In the genomic region with DNA sequence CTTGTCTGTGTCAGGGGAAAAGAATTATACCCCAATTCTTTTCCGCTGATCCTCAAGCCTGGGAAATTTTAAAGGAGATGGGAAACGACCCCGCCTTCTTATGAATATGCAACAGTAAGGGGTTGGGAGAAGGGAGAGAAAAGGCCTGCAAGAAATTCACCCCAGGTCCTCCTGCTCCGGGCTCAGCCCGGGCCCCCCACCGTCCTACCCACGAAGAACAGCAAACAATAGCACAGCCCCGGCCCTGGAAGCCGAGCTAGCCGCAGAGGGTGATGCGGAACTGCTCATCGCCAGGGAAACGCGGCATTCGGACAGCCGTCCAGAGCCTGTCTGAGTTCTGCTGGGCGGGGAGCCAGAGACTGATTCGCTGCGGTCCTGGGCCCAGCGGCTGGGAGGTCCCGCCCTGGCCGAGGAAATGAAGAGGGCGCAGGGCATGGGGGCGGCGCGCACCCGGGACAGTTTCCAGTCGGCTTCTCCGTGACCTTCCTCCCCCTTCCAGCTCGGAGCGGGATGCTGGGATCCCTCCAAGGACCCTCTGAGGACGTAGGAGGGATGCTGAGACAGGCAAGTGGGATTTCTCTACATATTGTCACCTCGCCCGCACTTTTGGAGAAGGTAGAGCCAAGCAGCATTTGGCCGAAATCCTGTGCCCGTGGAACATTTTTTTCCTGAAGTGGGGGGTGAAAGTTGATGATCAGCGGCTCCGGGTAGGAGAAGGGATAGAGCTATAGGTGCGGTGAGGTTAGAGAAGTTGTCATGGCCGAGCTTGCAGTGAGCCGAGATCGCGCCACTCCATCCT, we compare ENCODE assay signal across 7 cellular contexts.
A peak's percentile ranks its signal among the peaks of the same experiment; 100 is the strongest.
DNase-seq lines count a peak whose midpoint lies in the region; ATAC-seq and TF ChIP-seq lines count a peak whose summit lies in the region.

No MANE protein-coding gene starts in this region.

- peak; percentile 61 for DNase-seq in GM10266 (ENCODE audit: extremely low spot score)
- DNase-seq in GOT3 (lab: John Stamatoyannopoulos, UW) = peak; percentile 44
- DNase-seq in M059J (ENCODE audit: low read depth) = peak; percentile 81
- DNase-seq in activated CD8-positive, alpha-beta T cell treated with anti-CD3 and anti-CD28 coated beads for 36 hours = peak; percentile 41
- peak; percentile 57 for DNase-seq in endothelial cell (ENCODE audit: low spot score)
- DNase-seq in memory B cell (ENCODE audit: low spot score in 2 of 2) = no peak

- H3K36me3 Mint-ChIP-seq in activated CD8-positive, alpha-beta T cell treated with anti-CD3 and anti-CD28 coated beads for 36 hours (ENCODE audit: low read depth) = no peaks in the 10 kb centered on the region
- no peaks in the 10 kb centered on the region for H3K36me3 Mint-ChIP-seq in endothelial cell (ENCODE audit: low read depth, unreplicated experiment)
- no peaks in the 10 kb centered on the region for H3K36me3 Mint-ChIP-seq in memory B cell
- no peaks in the 10 kb centered on the region for H3K36me3 Mint-ChIP-seq in stimulated activated naive CD8-positive, alpha-beta T cell treated with anti-CD3 and anti-CD28 coated beads, Interleukin-15, Interleukin-2, amounts not matched to agents 100 ng/mL and 50 ng/mL, for 24 hours (ENCODE audit: low read depth)

- intact Hi-C loops in activated CD8-positive, alpha-beta T cell treated with anti-CD3 and anti-CD28 coated beads for 36 hours (cut with micrococcal nuclease) = no loop called here

- no peaks in the 10 kb centered on the region for H3K9me3 Mint-ChIP-seq in activated CD8-positive, alpha-beta T cell treated with anti-CD3 and anti-CD28 coated beads for 36 hours
- H3K9me3 Mint-ChIP-seq in endothelial cell (ENCODE audit: unreplicated experiment) (no peaks in the 10 kb centered on the region), memory B cell (no peaks in the 10 kb centered on the region)
- no peaks in the 10 kb centered on the region for H3K9me3 Mint-ChIP-seq in stimulated activated naive CD8-positive, alpha-beta T cell treated with anti-CD3 and anti-CD28 coated beads, Interleukin-15, Interleukin-2, amounts not matched to agents 100 ng/mL and 50 ng/mL, for 24 hours

- TF ChIP-seq CTCF in GM10266 (IDR thresholded peaks at IDR 0.05; ENCODE audit: control insufficient read depth, insufficient read depth, low read depth, missing control alignments) (no peak), endothelial cell (IDR thresholded peaks at IDR 0.05; ENCODE audit: unreplicated experiment) (no peak)
- TF ChIP-seq CTCF in activated CD8-positive, alpha-beta T cell treated with anti-CD3 and anti-CD28 coated beads for 36 hours (IDR thresholded peaks at IDR 0.05) = no peak

- CTCF ChIA-PET in activated CD8-positive, alpha-beta T cell treated with anti-CD3 and anti-CD28 coated beads for 36 hours (lab: Charles Lee) = interaction anchor here (1.1 to 1.2 kb wide), 3 partner anchors 10 to 249 kb away, joined by 3 to 4 read pairs (median 3); no protein-coding TSS in a partner anchor

- ATAC-seq in activated CD8-positive, alpha-beta T cell treated with anti-CD3 and anti-CD28 coated beads for 36 hours = peak; percentile 55
- ATAC-seq in memory B cell (ENCODE audit: low read depth) = peak; percentile 33

- peaks cover 13% of the 10 kb centered on the region for H3K4me1 Mint-ChIP-seq in activated CD8-positive, alpha-beta T cell treated with anti-CD3 and anti-CD28 coated beads for 36 hours (ENCODE audit: low read depth)
- H3K4me1 Mint-ChIP-seq in endothelial cell (ENCODE audit: unreplicated experiment) = peaks cover 6% of the 10 kb centered on the region
- peaks cover 10% of the 10 kb centered on the region for H3K4me1 Mint-ChIP-seq in memory B cell
- H3K4me1 Mint-ChIP-seq in stimulated activated naive CD8-positive, alpha-beta T cell treated with anti-CD3 and anti-CD28 coated beads, Interleukin-15, Interleukin-2, amounts not matched to agents 100 ng/mL and 50 ng/mL, for 24 hours (ENCODE audit: low read depth) = peaks cover 16% of the 10 kb centered on the region

- no peak overlapping the region for H3K27ac Mint-ChIP-seq in activated CD8-positive, alpha-beta T cell treated with anti-CD3 and anti-CD28 coated beads for 36 hours
- H3K27ac Mint-ChIP-seq in endothelial cell (ENCODE audit: unreplicated experiment) = peak overlapping the region; percentile 61
- peak overlapping the region; percentile 64 for H3K27ac Mint-ChIP-seq in memory B cell
- peak overlapping the region; percentile 73 for H3K27ac Mint-ChIP-seq in stimulated activated naive CD8-positive, alpha-beta T cell treated with anti-CD3 and anti-CD28 coated beads, Interleukin-15, Interleukin-2, amounts not matched to agents 100 ng/mL and 50 ng/mL, for 24 hours

- peaks cover 15% of the 10 kb centered on the region for H3K27me3 Mint-ChIP-seq in activated CD8-positive, alpha-beta T cell treated with anti-CD3 and anti-CD28 coated beads for 36 hours
- peaks cover 8% of the 10 kb centered on the region for H3K27me3 Mint-ChIP-seq in endothelial cell (ENCODE audit: unreplicated experiment)
- peaks cover 19% of the 10 kb centered on the region for H3K27me3 Mint-ChIP-seq in memory B cell
- H3K27me3 Mint-ChIP-seq in stimulated activated naive CD8-positive, alpha-beta T cell treated with anti-CD3 and anti-CD28 coated beads, Interleukin-15, Interleukin-2, amounts not matched to agents 100 ng/mL and 50 ng/mL, for 24 hours = peaks cover 23% of the 10 kb centered on the region

- POLR2A ChIA-PET in activated CD8-positive, alpha-beta T cell treated with anti-CD3 and anti-CD28 coated beads for 36 hours (lab: Charles Lee) = no interaction called here

- H3K4me3 Mint-ChIP-seq in activated CD8-positive, alpha-beta T cell treated with anti-CD3 and anti-CD28 coated beads for 36 hours = peak overlapping the region; percentile 79
- H3K4me3 Mint-ChIP-seq in endothelial cell (ENCODE audit: unreplicated experiment) (peak overlapping the region; percentile 91), memory B cell (peak overlapping the region; percentile 83)
- peak overlapping the region; percentile 85 for H3K4me3 Mint-ChIP-seq in stimulated activated naive CD8-positive, alpha-beta T cell treated with anti-CD3 and anti-CD28 coated beads, Interleukin-15, Interleukin-2, amounts not matched to agents 100 ng/mL and 50 ng/mL, for 24 hours

Comparison
In these comparisons a context has a peak if more than half of its experiments do, and no peak if none do; other contexts are left out.
1. DNase-seq: peak in GM10266 (single experiment), GOT3 (single experiment), M059J (single experiment), activated CD8-positive, alpha-beta T cell treated with anti-CD3 and anti-CD28 coated beads for 36 hours (single experiment) and endothelial cell (single experiment); none in memory B cell (0 of 2).
2. Peak in every context shown above with its lines, with median percentiles within 50 percentile points of each other: H3K4me3 Mint-ChIP-seq.